ENCODE assay signal across 9 cellular contexts in the genomic region with DNA sequence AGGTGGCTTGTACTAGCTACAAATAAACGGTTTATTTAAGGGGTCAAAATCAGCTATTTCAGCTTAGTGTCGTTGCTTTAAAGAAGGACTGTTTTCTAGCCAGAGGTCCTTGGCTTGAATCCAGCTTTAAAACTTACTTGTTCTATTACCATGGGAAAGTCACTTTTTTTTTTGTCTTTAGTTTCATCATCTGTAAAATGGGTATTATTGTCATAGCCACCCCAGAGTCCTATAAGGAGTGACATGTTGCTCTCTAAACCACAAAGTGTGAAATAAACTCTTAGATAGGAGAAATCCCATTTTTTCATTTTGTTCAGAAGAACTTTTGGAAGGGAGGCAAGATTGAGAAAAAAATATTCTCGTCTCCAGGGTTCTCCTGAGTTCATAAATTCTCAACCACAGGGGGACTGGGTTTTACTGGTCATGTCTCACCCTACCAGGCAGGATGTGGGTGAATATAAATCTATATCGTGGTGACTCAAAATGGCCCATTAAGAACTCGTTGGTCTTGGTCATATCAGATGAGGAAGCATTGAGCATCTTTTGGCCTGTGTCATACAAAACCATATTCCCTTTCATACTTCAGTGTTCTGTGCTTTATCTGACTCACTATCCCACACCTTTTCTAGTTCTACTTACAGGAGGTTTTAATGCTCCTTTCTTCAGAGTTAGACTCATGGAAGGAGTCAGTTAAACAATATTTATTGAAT.
DNase-seq lines count a peak whose midpoint lies in the region; ATAC-seq and TF ChIP-seq lines count a peak whose summit lies in the region.
"Had no signal": no experiment of that assay in that cellular context is flagged by ENCODE, and none has a peak within 500 bp of the region (broad histone marks: within the 10 kb centered on the region; RNA-seq: fewer than 3 reads in every experiment).

No MANE protein-coding gene starts in this region.

- no peak overlapping the region for H3K27ac ChIP-seq in epithelial cell of prostate

- DNase-seq in GM13977 (ENCODE audit: low spot score) (peak; percentile 54), HT1080 (ENCODE audit: low read depth) (peak; percentile 88), epithelial cell of prostate (ENCODE audit: low read depth, low spot score) (peak; percentile 54), 8988T (no peak), superior temporal gyrus (ENCODE audit: extremely low spot score) (no peak), pons (ENCODE audit: low spot score) (no peak), DMS 273 treated with DMSO at 0.1 percent for 48 hours (lab: John Stamatoyannopoulos, UW) (no peak)
- DNase-seq: left colon had no signal

- no peak for TF ChIP-seq CTCF in GM13977 (IDR thresholded peaks at IDR 0.05; ENCODE audit: extremely low read depth, insufficient read depth, missing control alignments)

- in situ Hi-C loops in GM13977 (cut with MboI; ENCODE audit: low pct_unique_long_range_greater_than_20kb, low sequenced_read_pairs, unreplicated experiment): no loop called here

- ATAC-seq in GM21515 (IDR thresholded peaks at IDR 0.05; ENCODE audit: unreplicated experiment): peak; percentile 60
- ATAC-seq: left colon had no signal

Comparison
In these comparisons a context has a peak if more than half of its experiments do, and no peak if none do; other contexts are left out.
1. DNase-seq: peak in GM13977 (single experiment), HT1080 (single experiment) and epithelial cell of prostate (single experiment); none in 8988T (single experiment), superior temporal gyrus (single experiment), pons (single experiment) and DMS 273 treated with DMSO at 0.1 percent for 48 hours (single experiment).